Comparison of ENCODE assay signal across 3 cellular contexts in genomic region chr16:85907231-85907630, GRCh38. TPM values are rescaled to one million over a fixed set of nuclear protein-coding genes. Genes with fewer than 3 reads are reported as not detected.
"Had no signal": no experiment of that assay in that cellular context is flagged by ENCODE, and none has a peak within 500 bp of the region (broad histone marks: within the 10 kb centered on the region; RNA-seq: fewer than 3 reads in every experiment).

No MANE protein-coding gene starts in this region.

RNA-seq across cellular contexts. Expression of gene IRF8, which starts 8.3 kb away (rescaled TPM):
- total RNA-seq: MCF 10A, PC-3 had no signal
- polyA plus RNA-seq: SK-N-SH had no signal
